Comparison of ENCODE assay signal across 9 cellular contexts in the genomic region with DNA sequence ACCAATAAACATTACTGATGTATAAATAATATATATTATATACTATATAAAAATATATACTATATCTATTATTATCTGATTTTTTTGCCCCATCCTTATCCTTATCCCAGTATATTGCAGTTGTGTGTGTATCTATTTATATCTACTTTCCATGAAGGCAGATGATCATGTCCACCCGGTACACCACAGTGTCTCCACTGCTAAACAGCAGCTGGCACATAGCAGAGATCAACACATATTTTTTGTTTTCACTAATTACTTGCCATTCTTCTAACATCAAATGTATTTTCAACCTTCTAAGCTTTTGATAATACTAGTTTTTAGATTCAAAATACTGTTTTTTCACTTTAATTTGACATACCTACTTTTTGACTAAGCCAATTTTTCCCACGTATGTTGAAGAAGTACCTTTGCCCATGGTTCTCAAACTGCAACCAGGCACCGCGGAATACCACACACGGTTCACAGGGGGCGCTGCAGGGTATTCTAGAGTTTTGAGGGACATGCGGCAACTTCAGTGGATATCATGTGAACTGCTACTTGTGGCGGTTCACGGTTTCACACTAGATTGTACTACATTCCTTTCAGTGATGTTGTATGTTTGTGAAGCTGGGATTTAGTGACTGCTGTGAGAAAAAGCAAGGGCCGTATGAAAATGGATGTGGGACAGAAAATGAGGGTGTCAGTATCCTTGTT.
DNase-seq lines count a peak whose midpoint lies in the region; ATAC-seq and TF ChIP-seq lines count a peak whose summit lies in the region.
"Had no signal": no experiment of that assay in that cellular context is flagged by ENCODE, and none has a peak within 500 bp of the region (broad histone marks: within the 10 kb centered on the region; RNA-seq: fewer than 3 reads in every experiment).

No MANE protein-coding gene starts in this region.

- no peak for TF ChIP-seq POLR2A in adrenal gland (IDR thresholded peaks at IDR 0.05)

- H3K4me3 ChIP-seq in adrenal gland: no peak overlapping the region
- H3K4me3 ChIP-seq in left lung: no peak overlapping the region

- H3K36me3 ChIP-seq in adrenal gland (replicated peaks in 1 of 2) (no peaks in the 10 kb centered on the region), left lung (no peaks in the 10 kb centered on the region)

- H3K4me1 ChIP-seq in adrenal gland (replicated peaks in 1 of 2) (no peaks in the 10 kb centered on the region), left lung (no peaks in the 10 kb centered on the region)

- peak; percentile 11 for DNase-seq in COLO668 (lab: John Stamatoyannopoulos, UW; ENCODE audit: unreplicated experiment)
- peak in 4 of 7 donors; percentile 13 to 52 (median 34) for DNase-seq in adrenal gland
- DNase-seq in left lung: no peak
- no peak for DNase-seq in NCI-H1048 (lab: John Stamatoyannopoulos, UW)
- DNase-seq in T1000 (lab: John Stamatoyannopoulos, UW): no peak
- no peak for DNase-seq in NCI-H1436 (lab: John Stamatoyannopoulos, UW)

- TF ChIP-seq CTCF in adrenal gland (IDR thresholded peaks at IDR 0.05) (peak in 5 of 6 experiments; percentile 16 to 38 (median 28)), left lung (IDR thresholded peaks at IDR 0.05) (peak; percentile 23 to 34)

- intact Hi-C loops in adrenal gland (cut with DNase I): no loop called here
- intact Hi-C loops in left lung (cut with DNase I): no loop called here

- H3K27me3 ChIP-seq in adrenal gland: no peaks in the 10 kb centered on the region
- H3K27me3 ChIP-seq in left lung: no peaks in the 10 kb centered on the region

- 29 to 38% (median 31%) methylated on average over 10 of the region's 10 CpGs for WGBS in adrenal gland, 4 donors

- H3K27ac ChIP-seq in adrenal gland (no peak overlapping the region), left lung (no peak overlapping the region)
- H3K27ac ChIP-seq: KMS-11 had no signal

- ATAC-seq in GM18870 (IDR thresholded peaks at IDR 0.05; ENCODE audit: unreplicated experiment): peak; percentile 88
- peak; percentile 93 for ATAC-seq in HG03432 (IDR thresholded peaks at IDR 0.05; ENCODE audit: unreplicated experiment)
- peak; percentile 73 for ATAC-seq in left lung

- H3K9me3 ChIP-seq in adrenal gland (replicated peaks in 1 of 3): no peaks in the 10 kb centered on the region
- peaks cover 0 to 4% of the 10 kb centered on the region in 2 donors for H3K9me3 ChIP-seq in left lung

Comparison
In these comparisons a context has a peak if more than half of its experiments do, and no peak if none do; other contexts are left out.
1. DNase-seq: peak in COLO668 (single experiment) and adrenal gland (4 of 7); none in left lung (0 of 2), NCI-H1048 (single experiment), T1000 (single experiment) and NCI-H1436 (single experiment).
2. Peak in every context shown above with its lines, with median percentiles within 50 percentile points of each other: ATAC-seq.